In genomic region chr7:81584667-81585066, GRCh38 we compare ENCODE assay signal across 20 cellular contexts.
"Had no signal": no experiment of that assay in that cellular context is flagged by ENCODE, and none has a peak within 500 bp of the region (broad histone marks: within the 10 kb centered on the region; RNA-seq: fewer than 3 reads in every experiment).

No MANE protein-coding gene starts in this region.

- H3K27ac ChIP-seq: colonic mucosa, hepatocyte, lower lobe of right lung, sigmoid colon, tibial nerve, uterus had no signal

- H2AFZ ChIP-seq: hepatocyte had no signal

- H3K4me2 ChIP-seq: hepatocyte had no signal

- H3K4me1 ChIP-seq: colonic mucosa, lower lobe of right lung, sigmoid colon, tibial nerve, uterus had no signal

- H3K27me3 ChIP-seq: colonic mucosa, hepatocyte, sigmoid colon, tibial nerve, uterus had no signal

- H3K79me2 ChIP-seq: hepatocyte had no signal

- DNase-seq: activated CD4-positive, alpha-beta T cell treated with anti-CD3 and anti-CD28 coated beads for 36 hours; activated CD4-positive, alpha-beta T cell treated with anti-CD3 and anti-CD28 coated beads, Interleukin-2, amount 50 U/mL, for 48 hours; activated T-cell treated with anti-CD3 and anti-CD28 coated beads for 4 hours; amygdala; caudate nucleus; colonic mucosa; endodermal cell; islet precursor cell; lower lobe of right lung; posterior cingulate gyrus; sigmoid colon; stimulated activated CD4-positive, alpha-beta T cell treated with anti-CD3 and anti-CD28 coated beads, Interleukin-12 subunit alpha, Interleukin-12 subunit beta, amount 100 ng/mL, for 4 hours; stimulated activated CD4-positive, alpha-beta T cell treated with anti-CD3 and anti-CD28 coated beads, Interleukin-1b, Interleukin-23, amount 100 ng/mL, for 48 hours; stimulated activated CD8-positive, alpha-beta memory T cell treated with anti-CD3 and anti-CD28 coated beads, Interleukin-4, amount 100 ng/mL, for 48 hours; stimulated activated naive CD4-positive, alpha-beta T cell treated with Interleukin-2 at 50 U/mL for 16 hours; uterus had no signal

- ATAC-seq: activated CD4-positive, alpha-beta T cell treated with anti-CD3 and anti-CD28 coated beads for 36 hours; lower lobe of right lung; natural killer cell treated with Interleukin-12 subunit alpha and Interleukin-12 subunit beta and Interleukin-15 and Interleukin-18, amount 100 ng/mL, for 72 hours; WTC11 had no signal

- H3K4me3 ChIP-seq: colonic mucosa, hepatocyte, lower lobe of right lung, sigmoid colon, tibial nerve, uterus had no signal

- H3K36me3 ChIP-seq: colonic mucosa, lower lobe of right lung, sigmoid colon, tibial nerve, uterus had no signal

- H3K9me3 ChIP-seq: colonic mucosa, lower lobe of right lung, sigmoid colon, tibial nerve, uterus had no signal
